In the genomic region with DNA sequence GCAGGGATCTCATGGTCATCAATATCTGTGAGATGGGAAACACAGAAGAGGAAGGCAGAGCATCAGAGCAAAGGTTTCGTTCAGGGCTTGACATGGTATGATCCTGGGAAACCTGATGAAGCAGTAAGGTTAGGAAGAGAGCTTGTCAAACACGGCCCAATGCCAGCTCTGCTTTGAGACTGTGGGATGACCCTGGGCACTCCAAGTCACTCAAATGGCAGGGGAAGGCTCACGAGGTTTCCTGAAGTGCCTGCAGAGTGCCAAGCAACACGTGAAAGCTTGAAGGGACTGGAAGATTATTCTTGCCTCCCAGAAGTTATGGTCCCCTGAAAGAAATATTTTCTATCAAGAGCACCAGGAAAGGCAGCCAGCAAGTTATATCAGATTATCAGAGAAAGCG, we compare ENCODE assay signal across 1 cellular context.
TF ChIP-seq lines count a peak whose summit lies in the region.

No MANE protein-coding gene starts in this region.

TF ChIP-seq in SK-N-SH treated with all-trans-retinoic acid at 6 μM for 48 hours, 23 proteins besides CTCF, POLR2A, EP300 and RAD21 (continued from another document):
- TF ChIP-seq, protein P1, sequence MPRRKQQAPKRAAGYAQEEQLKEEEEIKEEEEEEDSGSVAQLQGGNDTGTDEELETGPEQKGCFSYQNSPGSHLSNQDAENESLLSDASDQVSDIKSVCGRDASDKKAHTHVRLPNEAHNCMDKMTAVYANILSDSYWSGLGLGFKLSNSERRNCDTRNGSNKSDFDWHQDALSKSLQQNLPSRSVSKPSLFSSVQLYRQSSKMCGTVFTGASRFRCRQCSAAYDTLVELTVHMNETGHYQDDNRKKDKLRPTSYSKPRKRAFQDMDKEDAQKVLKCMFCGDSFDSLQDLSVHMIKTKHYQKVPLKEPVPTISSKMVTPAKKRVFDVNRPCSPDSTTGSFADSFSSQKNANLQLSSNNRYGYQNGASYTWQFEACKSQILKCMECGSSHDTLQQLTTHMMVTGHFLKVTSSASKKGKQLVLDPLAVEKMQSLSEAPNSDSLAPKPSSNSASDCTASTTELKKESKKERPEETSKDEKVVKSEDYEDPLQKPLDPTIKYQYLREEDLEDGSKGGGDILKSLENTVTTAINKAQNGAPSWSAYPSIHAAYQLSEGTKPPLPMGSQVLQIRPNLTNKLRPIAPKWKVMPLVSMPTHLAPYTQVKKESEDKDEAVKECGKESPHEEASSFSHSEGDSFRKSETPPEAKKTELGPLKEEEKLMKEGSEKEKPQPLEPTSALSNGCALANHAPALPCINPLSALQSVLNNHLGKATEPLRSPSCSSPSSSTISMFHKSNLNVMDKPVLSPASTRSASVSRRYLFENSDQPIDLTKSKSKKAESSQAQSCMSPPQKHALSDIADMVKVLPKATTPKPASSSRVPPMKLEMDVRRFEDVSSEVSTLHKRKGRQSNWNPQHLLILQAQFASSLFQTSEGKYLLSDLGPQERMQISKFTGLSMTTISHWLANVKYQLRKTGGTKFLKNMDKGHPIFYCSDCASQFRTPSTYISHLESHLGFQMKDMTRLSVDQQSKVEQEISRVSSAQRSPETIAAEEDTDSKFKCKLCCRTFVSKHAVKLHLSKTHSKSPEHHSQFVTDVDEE (CRISPR knock-in tag; IDR thresholded peaks at IDR 0.05), result no peak
- TF ChIP-seq TCF4 (CRISPR knock-in tag; IDR thresholded peaks at IDR 0.05; ENCODE audit: borderline replicate concordance) (no peak), CSDC2 (CRISPR knock-in tag; IDR thresholded peaks at IDR 0.05) (no peak), RARB (CRISPR knock-in tag; IDR thresholded peaks at IDR 0.05) (no peak), ARNTL (CRISPR knock-in tag; IDR thresholded peaks at IDR 0.05; ENCODE audit: borderline replicate concordance, low read depth) (no peak), ZNF8 (CRISPR knock-in tag; IDR thresholded peaks at IDR 0.05) (no peak), ZFP3 (CRISPR knock-in tag; IDR thresholded peaks at IDR 0.05) (no peak), BACH2 (CRISPR knock-in tag; IDR thresholded peaks at IDR 0.05; ENCODE audit: borderline replicate concordance) (no peak)
- TF ChIP-seq, protein P2, sequence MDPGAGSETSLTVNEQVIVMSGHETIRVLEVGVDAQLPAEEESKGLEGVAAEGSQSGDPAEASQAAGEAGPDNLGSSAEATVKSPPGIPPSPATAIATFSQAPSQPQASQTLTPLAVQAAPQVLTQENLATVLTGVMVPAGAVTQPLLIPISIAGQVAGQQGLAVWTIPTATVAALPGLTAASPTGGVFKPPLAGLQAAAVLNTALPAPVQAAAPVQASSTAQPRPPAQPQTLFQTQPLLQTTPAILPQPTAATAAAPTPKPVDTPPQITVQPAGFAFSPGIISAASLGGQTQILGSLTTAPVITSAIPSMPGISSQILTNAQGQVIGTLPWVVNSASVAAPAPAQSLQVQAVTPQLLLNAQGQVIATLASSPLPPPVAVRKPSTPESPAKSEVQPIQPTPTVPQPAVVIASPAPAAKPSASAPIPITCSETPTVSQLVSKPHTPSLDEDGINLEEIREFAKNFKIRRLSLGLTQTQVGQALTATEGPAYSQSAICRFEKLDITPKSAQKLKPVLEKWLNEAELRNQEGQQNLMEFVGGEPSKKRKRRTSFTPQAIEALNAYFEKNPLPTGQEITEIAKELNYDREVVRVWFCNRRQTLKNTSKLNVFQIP (CRISPR knock-in tag; IDR thresholded peaks at IDR 0.05; ENCODE audit: borderline replicate concordance, low read depth), result no peak
- TF ChIP-seq, protein P3, sequence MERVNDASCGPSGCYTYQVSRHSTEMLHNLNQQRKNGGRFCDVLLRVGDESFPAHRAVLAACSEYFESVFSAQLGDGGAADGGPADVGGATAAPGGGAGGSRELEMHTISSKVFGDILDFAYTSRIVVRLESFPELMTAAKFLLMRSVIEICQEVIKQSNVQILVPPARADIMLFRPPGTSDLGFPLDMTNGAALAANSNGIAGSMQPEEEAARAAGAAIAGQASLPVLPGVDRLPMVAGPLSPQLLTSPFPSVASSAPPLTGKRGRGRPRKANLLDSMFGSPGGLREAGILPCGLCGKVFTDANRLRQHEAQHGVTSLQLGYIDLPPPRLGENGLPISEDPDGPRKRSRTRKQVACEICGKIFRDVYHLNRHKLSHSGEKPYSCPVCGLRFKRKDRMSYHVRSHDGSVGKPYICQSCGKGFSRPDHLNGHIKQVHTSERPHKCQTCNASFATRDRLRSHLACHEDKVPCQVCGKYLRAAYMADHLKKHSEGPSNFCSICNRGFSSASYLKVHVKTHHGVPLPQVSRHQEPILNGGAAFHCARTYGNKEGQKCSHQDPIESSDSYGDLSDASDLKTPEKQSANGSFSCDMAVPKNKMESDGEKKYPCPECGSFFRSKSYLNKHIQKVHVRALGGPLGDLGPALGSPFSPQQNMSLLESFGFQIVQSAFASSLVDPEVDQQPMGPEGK (CRISPR knock-in tag; IDR thresholded peaks at IDR 0.05; ENCODE audit: borderline replicate concordance), result no peak
